In the genomic region with DNA sequence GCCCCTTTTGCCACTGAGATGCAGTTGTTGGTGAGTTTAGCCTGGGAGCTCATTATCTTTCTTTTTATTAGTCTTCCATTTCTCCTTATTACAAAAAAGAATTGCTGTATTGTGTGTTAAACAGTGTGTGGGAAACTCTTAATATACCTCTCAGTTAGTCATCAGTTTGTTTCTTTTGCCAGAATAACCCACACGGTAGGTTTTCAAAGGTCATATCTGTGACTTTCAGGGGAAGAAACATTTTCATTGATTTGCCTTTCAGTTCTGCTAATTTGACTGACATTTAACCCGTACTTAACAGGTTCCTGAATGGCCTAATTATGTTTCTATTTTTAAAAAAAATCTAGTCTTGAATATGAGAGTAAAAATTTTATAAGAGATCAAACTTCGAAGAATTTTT, we compare ENCODE assay signal across 14 cellular contexts.
DNase-seq lines count a peak whose midpoint lies in the region; ATAC-seq and TF ChIP-seq lines count a peak whose summit lies in the region.
"Had no signal": no experiment of that assay in that cellular context is flagged by ENCODE, and none has a peak within 500 bp of the region (broad histone marks: within the 10 kb centered on the region; RNA-seq: fewer than 3 reads in every experiment).

No MANE protein-coding gene starts in this region.

- peak overlapping the region; percentile 85 for H3K27ac ChIP-seq in osteoblast (ENCODE audit: low read depth, low read length)
- H3K27ac ChIP-seq: spleen had no signal

- TF ChIP-seq CTCF in osteoblast (IDR thresholded peaks at IDR 0.05; ENCODE audit: extremely low read depth, low read depth, low read length) (no peak), progenitor cell of endocrine pancreas (IDR thresholded peaks at IDR 0.05; ENCODE audit: unreplicated experiment) (no peak), mucosa of descending colon (IDR thresholded peaks at IDR 0.05) (no peak)

- intact Hi-C loops in mucosa of descending colon (cut with DNase I, micrococcal nuclease) = no loop called here

- H2AFZ ChIP-seq in osteoblast (ENCODE audit: low read length) = no peak overlapping the region

- peak; percentile 56 for DNase-seq in NCI-H226
- DNase-seq in osteoblast (ENCODE audit: insufficient read length, low spot score, missing footprints) = peak; percentile 55
- DNase-seq in progenitor cell of endocrine pancreas (ENCODE audit: low spot score, unreplicated experiment) = no peak
- DNase-seq in mucosa of descending colon = no peak
- no peak for DNase-seq in activated T-cell treated with anti-CD3 and anti-CD28 coated beads, Interleukin-2, amount 50 U/mL, for 48 hours
- DNase-seq: activated B cell treated with CpG ODN at 0.5 μM for 24 hours, activated gamma-delta T cell treated with Interleukin-2 at 50 U/mL for 16 hours, NCI-H2081, RPMI8226, spleen had no signal

- H3K36me3 ChIP-seq in osteoblast (ENCODE audit: insufficient read depth, low read length) = no peaks in the 10 kb centered on the region
- H3K36me3 ChIP-seq in mucosa of descending colon (ENCODE audit: low read depth) = no peaks in the 10 kb centered on the region
- H3K36me3 ChIP-seq: spleen had no signal

- H3K79me2 ChIP-seq in osteoblast (ENCODE audit: insufficient read depth, low read length) = no peaks in the 10 kb centered on the region

- no peaks in the 10 kb centered on the region for H3K27me3 ChIP-seq in osteoblast (ENCODE audit: insufficient read depth, low read length)
- H3K27me3 ChIP-seq: spleen had no signal

- ATAC-seq in GM18868 (IDR thresholded peaks at IDR 0.05; ENCODE audit: unreplicated experiment) = peak; percentile 81
- peak; percentile 67 for ATAC-seq in HG02610 (IDR thresholded peaks at IDR 0.05; ENCODE audit: unreplicated experiment)
- no peak for ATAC-seq in GM18517 (IDR thresholded peaks at IDR 0.05; ENCODE audit: unreplicated experiment)
- no peak for ATAC-seq in mucosa of descending colon
- ATAC-seq: natural killer cell treated with Interleukin-12 subunit alpha and Interleukin-12 subunit beta and Interleukin-15 and Interleukin-18, amount 100 ng/mL, for 72 hours had no signal

- peaks cover 15% of the 10 kb centered on the region for H3K4me1 ChIP-seq in osteoblast (ENCODE audit: insufficient read depth, low read length)
- H3K4me1 ChIP-seq in mucosa of descending colon (ENCODE audit: low read depth) = no peaks in the 10 kb centered on the region
- H3K4me1 ChIP-seq: spleen had no signal

- peak overlapping the region; percentile 50 for H3K4me2 ChIP-seq in osteoblast (ENCODE audit: insufficient read depth, low read length)

- no peaks in the 10 kb centered on the region for H4K20me1 ChIP-seq in osteoblast (ENCODE audit: insufficient read depth, low read length)

- H3K4me3 ChIP-seq in osteoblast (ENCODE audit: insufficient read depth, low read length) (no peak overlapping the region), mucosa of descending colon (no peak overlapping the region)
- H3K4me3 ChIP-seq: spleen had no signal

- H3K36me3 Mint-ChIP-seq in progenitor cell of endocrine pancreas (ENCODE audit: insufficient read depth) = no peaks in the 10 kb centered on the region
- H3K36me3 Mint-ChIP-seq: natural killer cell treated with Interleukin-12 subunit alpha and Interleukin-12 subunit beta and Interleukin-15 and Interleukin-18, amount 100 ng/mL, for 72 hours had no signal

- H3K4me1 Mint-ChIP-seq in progenitor cell of endocrine pancreas (ENCODE audit: low read depth) = peaks cover 10% of the 10 kb centered on the region

- H3K9me3 ChIP-seq in osteoblast (ENCODE audit: low read depth, low read length) = no peaks in the 10 kb centered on the region
- no peaks in the 10 kb centered on the region for H3K9me3 ChIP-seq in mucosa of descending colon
- H3K9me3 ChIP-seq: spleen had no signal

- H3K4me3 Mint-ChIP-seq in progenitor cell of endocrine pancreas (ENCODE audit: low read depth) = no peak overlapping the region
- H3K4me3 Mint-ChIP-seq: activated B cell treated with CpG ODN at 0.5 μM for 24 hours; natural killer cell treated with Interleukin-12 subunit alpha and Interleukin-12 subunit beta and Interleukin-15 and Interleukin-18, amount 100 ng/mL, for 72 hours had no signal

- H3K27ac Mint-ChIP-seq in progenitor cell of endocrine pancreas = no peak overlapping the region
- H3K27ac Mint-ChIP-seq: activated B cell treated with CpG ODN at 0.5 μM for 24 hours; natural killer cell treated with Interleukin-12 subunit alpha and Interleukin-12 subunit beta and Interleukin-15 and Interleukin-18, amount 100 ng/mL, for 72 hours had no signal

- H3K27me3 Mint-ChIP-seq in progenitor cell of endocrine pancreas = no peaks in the 10 kb centered on the region
- H3K27me3 Mint-ChIP-seq: activated B cell treated with CpG ODN at 0.5 μM for 24 hours; natural killer cell treated with Interleukin-12 subunit alpha and Interleukin-12 subunit beta and Interleukin-15 and Interleukin-18, amount 100 ng/mL, for 72 hours had no signal

- no peaks in the 10 kb centered on the region for H3K9me3 Mint-ChIP-seq in progenitor cell of endocrine pancreas (ENCODE audit: low read depth)
- H3K9me3 Mint-ChIP-seq: activated B cell treated with CpG ODN at 0.5 μM for 24 hours; natural killer cell treated with Interleukin-12 subunit alpha and Interleukin-12 subunit beta and Interleukin-15 and Interleukin-18, amount 100 ng/mL, for 72 hours had no signal

Comparison
In these comparisons a context has a peak if more than half of its experiments do, and no peak if none do; other contexts are left out.
1. ATAC-seq: peak in GM18868 (single experiment) and HG02610 (single experiment); none in GM18517 (single experiment) and mucosa of descending colon (single experiment).
2. DNase-seq: peak in NCI-H226 (single experiment) and osteoblast (single experiment); none in progenitor cell of endocrine pancreas (single experiment), mucosa of descending colon (0 of 3) and activated T-cell treated with anti-CD3 and anti-CD28 coated beads, Interleukin-2, amount 50 U/mL, for 48 hours (0 of 2).